Comparison of ENCODE assay signal across 1 cellular context in genomic region chr2:230330725-230331124, GRCh38.
TF ChIP-seq lines count a peak whose summit lies in the region.

No MANE protein-coding gene starts in this region.

TF ChIP-seq in SK-N-SH, 30 proteins besides CTCF, POLR2A, EP300 and RAD21 (continued from another document):
- TF ChIP-seq PBX3 (IDR thresholded peaks at IDR 0.05) (peak; percentile 66), RCOR1 (IDR thresholded peaks at IDR 0.05; ENCODE audit: low read length) (no peak)
